Comparison of ENCODE assay signal across 8 cellular contexts in genomic region chr12:53207042-53207441, GRCh38. TPM values are rescaled to one million over a fixed set of nuclear protein-coding genes. Genes with fewer than 3 reads are reported as not detected.
DNase-seq lines count a peak whose midpoint lies in the region; ATAC-seq, FAIRE-seq and TF ChIP-seq lines count a peak whose summit lies in the region.

ITGB7 (minus strand) TSS chr12:53207251; CDS start chr12:53200443, 6,808 bp downstream.

- H3K4me1 ChIP-seq in aorta (ENCODE audit: control insufficient read depth in 1 of 2, insufficient read depth in 2 of 2, low read length in 2 of 2): no peaks in the 10 kb centered on the region

- no peak within 1 kb of the TSS for H3K27ac ChIP-seq in aorta (ENCODE audit: low read depth in 1 of 2, low read length in 2 of 2)

- peaks cover 0 to 3% of the 10 kb centered on the region in 2 donors for H3K36me3 ChIP-seq in aorta (ENCODE audit: control insufficient read depth in 1 of 2, insufficient read depth in 2 of 2, low read length in 1 of 2)

- POLR2A ChIA-PET in activated CD4-positive, alpha-beta T cell treated with anti-CD3 and anti-CD28 coated beads, Interleukin-2, amount 10 ng/mL, durations not matched to agents 7 days and 5 days (lab: Charles Lee): no interaction called here

- peaks cover 63% of the 10 kb centered on the region for H3K36me3 Mint-ChIP-seq in activated CD4-positive, alpha-beta T cell treated with anti-CD3 and anti-CD28 coated beads, Interleukin-2, amount 10 ng/mL, durations not matched to agents 7 days and 5 days (ENCODE audit: low read depth)
- no peaks in the 10 kb centered on the region for H3K36me3 Mint-ChIP-seq in endothelial cell (ENCODE audit: low read depth, unreplicated experiment)

- CTCF ChIA-PET in activated CD4-positive, alpha-beta T cell treated with anti-CD3 and anti-CD28 coated beads, Interleukin-2, amount 10 ng/mL, durations not matched to agents 7 days and 5 days (lab: Charles Lee): interaction anchor here (1.2 to 11.0 kb wide), 8 partner anchors 9 to 138 kb away, joined by 3 to 94 read pairs (median 4); partner anchors contain the start of gene AAAS

- intact Hi-C loops in aorta (cut with DNase I): no loop called here

- H3K27me3 ChIP-seq in aorta (ENCODE audit: control insufficient read depth in 1 of 2, insufficient read depth in 2 of 2, low read length in 1 of 2): no peaks in the 10 kb centered on the region

- ATAC-seq in GM19351 (IDR thresholded peaks at IDR 0.05; ENCODE audit: unreplicated experiment): peak; percentile 53
- ATAC-seq in HG03378 (IDR thresholded peaks at IDR 0.05; ENCODE audit: unreplicated experiment): peak; percentile 38
- ATAC-seq in left lobe of liver: peak; percentile 20
- ATAC-seq in aorta (ENCODE audit: low FRiP score): no peak

- DNase-seq in activated CD4-positive, alpha-beta T cell treated with anti-CD3 and anti-CD28 coated beads, Interleukin-2, amount 10 ng/mL, durations not matched to agents 7 days and 5 days: peak; percentile 82
- DNase-seq in left lobe of liver (ENCODE audit: low spot score): no peak
- DNase-seq in aorta: peak; percentile 49 to 51
- DNase-seq in HTR-8/SVneo (ENCODE audit: insufficient read length, low spot score): no peak
- no peak for DNase-seq in NCI-H187 treated with DMSO at 0.1 percent for 48 hours (lab: John Stamatoyannopoulos, UW)
- DNase-seq in endothelial cell (ENCODE audit: low spot score): no peak

- no peak for TF ChIP-seq CTCF in endothelial cell (IDR thresholded peaks at IDR 0.05; ENCODE audit: unreplicated experiment)

- no peak within 1 kb of the TSS for H3K4me3 ChIP-seq in aorta (ENCODE audit: low read length in 2 of 2)

- peaks cover 78% of the 10 kb centered on the region for H3K4me1 Mint-ChIP-seq in activated CD4-positive, alpha-beta T cell treated with anti-CD3 and anti-CD28 coated beads, Interleukin-2, amount 10 ng/mL, durations not matched to agents 7 days and 5 days
- H3K4me1 Mint-ChIP-seq in endothelial cell (ENCODE audit: unreplicated experiment): no peaks in the 10 kb centered on the region

- H3K27ac Mint-ChIP-seq in activated CD4-positive, alpha-beta T cell treated with anti-CD3 and anti-CD28 coated beads, Interleukin-2, amount 10 ng/mL, durations not matched to agents 7 days and 5 days: peak within 1 kb of the TSS; percentile 87
- H3K27ac Mint-ChIP-seq in endothelial cell (ENCODE audit: unreplicated experiment): no peak within 1 kb of the TSS

- H3K9me3 Mint-ChIP-seq in activated CD4-positive, alpha-beta T cell treated with anti-CD3 and anti-CD28 coated beads, Interleukin-2, amount 10 ng/mL, durations not matched to agents 7 days and 5 days: no peaks in the 10 kb centered on the region
- H3K9me3 Mint-ChIP-seq in endothelial cell (ENCODE audit: unreplicated experiment): no peaks in the 10 kb centered on the region

- H3K9me3 ChIP-seq in aorta (ENCODE audit: control insufficient read depth, low read length): no peaks in the 10 kb centered on the region

- WGBS in aorta, 2 donors: 63 to 64% methylated on average over 5 of the region's 5 CpGs

- FAIRE-seq in HTR-8/SVneo (lab: Jason Lieb, UNC): no peak

- H3K27me3 Mint-ChIP-seq in activated CD4-positive, alpha-beta T cell treated with anti-CD3 and anti-CD28 coated beads, Interleukin-2, amount 10 ng/mL, durations not matched to agents 7 days and 5 days: no peaks in the 10 kb centered on the region
- H3K27me3 Mint-ChIP-seq in endothelial cell (ENCODE audit: unreplicated experiment): peaks cover 3% of the 10 kb centered on the region

- H3K4me3 Mint-ChIP-seq in activated CD4-positive, alpha-beta T cell treated with anti-CD3 and anti-CD28 coated beads, Interleukin-2, amount 10 ng/mL, durations not matched to agents 7 days and 5 days: peak within 1 kb of the TSS; percentile 84
- H3K4me3 Mint-ChIP-seq in endothelial cell (ENCODE audit: unreplicated experiment): no peak within 1 kb of the TSS

RNA-seq across cellular contexts. Expression of gene ITGB7, which starts in this region (rescaled TPM):
- total RNA-seq in activated CD4-positive, alpha-beta T cell treated with anti-CD3 and anti-CD28 coated beads, Interleukin-2, amount 10 ng/mL, durations not matched to agents 7 days and 5 days: 100 to 1,000 TPM; 621 to 702 TPM
- 8.6 TPM for total RNA-seq in left lobe of liver
- 1 to 10 TPM; 3.2 to 5.8 TPM for total RNA-seq in aorta
- polyA plus RNA-seq in aorta: 1 to 10 TPM; 1.4 to 4.9 TPM
- 0.56 TPM for total RNA-seq in endothelial cell (ENCODE audit: unreplicated experiment)

Comparison
In these comparisons a context has a peak if more than half of its experiments do, and no peak if none do; other contexts are left out.
1. RNA of gene ITGB7 (total RNA-seq): 621 to 702 TPM in activated CD4-positive, alpha-beta T cell treated with anti-CD3 and anti-CD28 coated beads, Interleukin-2, amount 10 ng/mL, durations not matched to agents 7 days and 5 days; 8.6 TPM in left lobe of liver (single experiment), 3.2 to 5.8 TPM in aorta and 0.56 TPM in endothelial cell (single experiment); every median in the first group is over 10 times any median in the second.
2. DNase-seq: peak in activated CD4-positive, alpha-beta T cell treated with anti-CD3 and anti-CD28 coated beads, Interleukin-2, amount 10 ng/mL, durations not matched to agents 7 days and 5 days (single experiment) and aorta (2 of 2); none in left lobe of liver (single experiment), HTR-8/SVneo (single experiment), NCI-H187 treated with DMSO at 0.1 percent for 48 hours (single experiment) and endothelial cell (single experiment).